1 cellular context compared by ENCODE assay signal in the genomic region with DNA sequence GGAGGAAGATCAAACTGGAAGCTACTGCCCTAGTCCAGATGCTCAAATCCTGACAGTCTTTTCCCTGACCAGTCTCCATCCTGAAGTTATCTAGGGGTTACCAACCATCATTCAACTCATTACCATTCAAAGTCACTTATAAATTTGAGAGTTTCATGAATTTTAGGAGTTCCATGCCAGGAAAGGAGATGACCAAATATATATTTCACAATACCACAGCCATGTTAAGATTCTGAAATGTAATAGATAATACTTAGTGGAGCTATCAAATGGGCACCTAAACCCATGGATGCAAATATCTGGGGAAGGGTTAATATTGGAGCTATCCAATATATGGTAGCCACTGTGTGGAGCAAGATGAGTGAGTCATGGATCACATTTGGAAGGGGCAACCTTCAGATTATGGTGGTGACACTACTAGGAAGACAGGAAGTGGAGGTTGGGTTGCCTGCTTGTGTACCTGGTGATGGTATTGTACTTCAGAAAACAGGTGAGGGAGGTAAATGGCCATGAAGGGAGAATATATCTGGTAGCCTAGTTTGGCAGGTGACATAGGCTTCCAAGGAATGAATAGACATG.
TF ChIP-seq lines count a peak whose summit lies in the region.

No MANE protein-coding gene starts in this region.

TF ChIP-seq in IMR-90, 13 proteins besides CTCF, POLR2A, EP300 and RAD21:
- peak; percentile 52; the same call in 1 of the 2 replicates for TF ChIP-seq CEBPB (IDR thresholded peaks at IDR 0.05; ENCODE audit: low read depth, low read length)
- no peak for TF ChIP-seq NFE2L2 (IDR thresholded peaks at IDR 0.05; ENCODE audit: low read depth, low read length)
- TF ChIP-seq, protein P1, sequence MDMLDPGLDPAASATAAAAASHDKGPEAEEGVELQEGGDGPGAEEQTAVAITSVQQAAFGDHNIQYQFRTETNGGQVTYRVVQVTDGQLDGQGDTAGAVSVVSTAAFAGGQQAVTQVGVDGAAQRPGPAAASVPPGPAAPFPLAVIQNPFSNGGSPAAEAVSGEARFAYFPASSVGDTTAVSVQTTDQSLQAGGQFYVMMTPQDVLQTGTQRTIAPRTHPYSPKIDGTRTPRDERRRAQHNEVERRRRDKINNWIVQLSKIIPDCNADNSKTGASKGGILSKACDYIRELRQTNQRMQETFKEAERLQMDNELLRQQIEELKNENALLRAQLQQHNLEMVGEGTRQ (IDR thresholded peaks at IDR 0.05; ENCODE audit: low read depth, low read length): no peak
- no peak for TF ChIP-seq MAFK (IDR thresholded peaks at IDR 0.05; ENCODE audit: low read depth, low read length)
- TF ChIP-seq BHLHE40 (IDR thresholded peaks at IDR 0.05; ENCODE audit: low read depth, low read length): no peak
